ENCODE assay signal across 19 cellular contexts in the genomic region with DNA sequence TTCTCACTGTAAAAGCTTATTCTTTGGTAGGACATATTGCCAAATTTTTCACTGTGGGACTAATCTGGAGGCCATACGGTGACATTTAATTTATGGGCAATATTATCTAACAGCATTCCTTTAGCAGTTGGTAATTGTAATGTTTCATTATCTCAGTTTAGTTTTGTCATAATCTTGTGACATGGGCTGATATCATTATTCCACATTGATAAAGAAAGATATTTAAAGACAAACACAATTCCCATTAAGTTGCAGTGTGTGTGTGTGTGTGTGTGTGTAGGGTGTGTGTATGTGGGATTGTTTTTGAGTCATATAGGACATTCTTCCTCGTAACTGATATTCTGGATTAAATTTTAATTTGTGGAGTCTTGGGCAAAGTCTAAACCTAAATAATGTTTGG.
DNase-seq lines count a peak whose midpoint lies in the region; ATAC-seq, FAIRE-seq and TF ChIP-seq lines count a peak whose summit lies in the region.
"Had no signal": no experiment of that assay in that cellular context is flagged by ENCODE, and none has a peak within 500 bp of the region (broad histone marks: within the 10 kb centered on the region; RNA-seq: fewer than 3 reads in every experiment).

No MANE protein-coding gene starts in this region.

- peak overlapping the region; percentile 34 for H3K27ac Mint-ChIP-seq in chondrocyte (ENCODE audit: unreplicated experiment)
- H3K27ac Mint-ChIP-seq: CD4-positive, alpha-beta memory T cell; GM23338; H9; HFFc6 had no signal

- H3K4me1 ChIP-seq in mucosa of descending colon (ENCODE audit: low read depth) (peaks cover 2% of the 10 kb centered on the region), small intestine (ENCODE audit: control insufficient read depth in 2 of 2, insufficient read depth in 1 of 2, low read depth in 1 of 2, low read length in 1 of 2) (peaks cover 0 to 7% of the 10 kb centered on the region in 2 donors)

- TF ChIP-seq CTCF in chondrocyte (IDR thresholded peaks at IDR 0.05) = no peak
- TF ChIP-seq CTCF in fibroblast of the aortic adventitia (IDR thresholded peaks at IDR 0.05; ENCODE audit: insufficient read depth, low read length) = no peak
- no peak for TF ChIP-seq CTCF in mucosa of descending colon (IDR thresholded peaks at IDR 0.05)

- H3K27me3 ChIP-seq in small intestine (ENCODE audit: control insufficient read depth in 2 of 2, insufficient read depth in 2 of 2, low read length in 2 of 2) = no peaks in the 10 kb centered on the region

- no peak for DNase-seq in chondrocyte (ENCODE audit: low spot score)
- peak; percentile 61 for DNase-seq in fibroblast of the aortic adventitia (ENCODE audit: low read depth)
- no peak for DNase-seq in mucosa of descending colon
- DNase-seq in small intestine = peak; percentile 18
- no peak for DNase-seq in ureter (ENCODE audit: low spot score)
- DNase-seq: C1 segment of cervical spinal cord; Calu3; CD4-positive, alpha-beta memory T cell; COR-L47; DND-41; H9; HFFc6 had no signal

- H3K9me3 ChIP-seq in mucosa of descending colon (no peaks in the 10 kb centered on the region), small intestine (ENCODE audit: control insufficient read depth, low read depth) (no peaks in the 10 kb centered on the region)

- H3K4me3 Mint-ChIP-seq in chondrocyte (ENCODE audit: unreplicated experiment) = no peak overlapping the region
- H3K4me3 Mint-ChIP-seq: CD4-positive, alpha-beta memory T cell; GM23338; H9; HFFc6 had no signal

- no peaks in the 10 kb centered on the region for H3K9me3 Mint-ChIP-seq in chondrocyte (ENCODE audit: low read depth)
- H3K9me3 Mint-ChIP-seq: GM23338, H9, HFFc6 had no signal

- no peak for FAIRE-seq in small intestine (lab: Jason Lieb, UNC)
- FAIRE-seq: G401.6, GM12892, GM19239 had no signal

- ATAC-seq in mucosa of descending colon (peak; percentile 63), HG03139 (IDR thresholded peaks at IDR 0.05; ENCODE audit: unreplicated experiment) (no peak), GM19328 (IDR thresholded peaks at IDR 0.05; ENCODE audit: unreplicated experiment) (no peak)
- ATAC-seq: GM23338, HCT116 had no signal

- no peaks in the 10 kb centered on the region for H3K36me3 Mint-ChIP-seq in chondrocyte (ENCODE audit: low read depth)
- H3K36me3 Mint-ChIP-seq: CD4-positive, alpha-beta memory T cell had no signal

- no peak overlapping the region for H3K4me3 ChIP-seq in fibroblast of the aortic adventitia (ENCODE audit: low read depth, low read length)
- no peak overlapping the region for H3K4me3 ChIP-seq in mucosa of descending colon
- no peak overlapping the region for H3K4me3 ChIP-seq in small intestine (ENCODE audit: low read depth in 1 of 2, low read length in 2 of 2)
- H3K4me3 ChIP-seq: GM23338 had no signal

- H3K4me1 Mint-ChIP-seq in chondrocyte (ENCODE audit: low read depth) = peaks cover 32% of the 10 kb centered on the region
- H3K4me1 Mint-ChIP-seq: CD4-positive, alpha-beta memory T cell; H9 had no signal

- no peaks in the 10 kb centered on the region for H3K27me3 Mint-ChIP-seq in chondrocyte (ENCODE audit: low read depth)
- H3K27me3 Mint-ChIP-seq: CD4-positive, alpha-beta memory T cell had no signal

- H3K36me3 ChIP-seq in mucosa of descending colon (ENCODE audit: low read depth) (no peaks in the 10 kb centered on the region), small intestine (ENCODE audit: control insufficient read depth in 2 of 2, insufficient read depth in 2 of 2, low read length in 2 of 2) (no peaks in the 10 kb centered on the region)

- 10 to 59% (median 36%) methylated on average over 2 of the region's 2 CpGs for WGBS in small intestine, 3 donors

- intact Hi-C loops in mucosa of descending colon (cut with DNase I, micrococcal nuclease) = no loop called here

- H3K27ac ChIP-seq in small intestine (ENCODE audit: low read depth in 1 of 2, low read length in 1 of 2) = no peak overlapping the region

Comparison
In these comparisons a context has a peak if more than half of its experiments do, and no peak if none do; other contexts are left out.
1. DNase-seq: peak in fibroblast of the aortic adventitia (single experiment) and small intestine (single experiment); none in chondrocyte (single experiment), mucosa of descending colon (0 of 3) and ureter (single experiment).